9 cellular contexts compared by ENCODE assay signal in genomic region chr4:74794341-74794801, GRCh38. TPM values are rescaled to one million over a fixed set of nuclear protein-coding genes. Genes with fewer than 3 reads are reported as not detected.
A peak's percentile ranks its signal among the peaks of the same experiment; 100 is the strongest.
DNase-seq lines count a peak whose midpoint lies in the region; ATAC-seq and TF ChIP-seq lines count a peak whose summit lies in the region.
"Had no signal": no experiment of that assay in that cellular context is flagged by ENCODE, and none has a peak within 500 bp of the region (broad histone marks: within the 10 kb centered on the region; RNA-seq: fewer than 3 reads in every experiment).

BTC (minus strand) TSS chr4:74794523; CDS start chr4:74794325, 198 bp downstream.

- 3 to 6% (median 4%) methylated on average over 20 to 22 of the region's 22 CpGs for WGBS in ovary, 3 donors

- peaks cover 3% of the 10 kb centered on the region for H3K36me3 Mint-ChIP-seq in T-helper 17 cell (ENCODE audit: low read depth)

- peak within 1 kb of the TSS; percentile 68 for H3K4me3 Mint-ChIP-seq in T-helper 17 cell

- peaks cover 66% of the 10 kb centered on the region for H3K27me3 Mint-ChIP-seq in T-helper 17 cell

- H3K4me3 ChIP-seq in ovary: peak within 1 kb of the TSS; percentile 58

- intact Hi-C loops in ovary (cut with DNase I): no loop called here

- no peaks in the 10 kb centered on the region for H3K9me3 ChIP-seq in T-helper 17 cell (ENCODE audit: control insufficient read depth, low read length, poor library complexity, severe bottlenecking)
- H3K9me3 ChIP-seq in ovary: no peaks in the 10 kb centered on the region

- no peak within 1 kb of the TSS for H3K27ac ChIP-seq in ovary

- ATAC-seq in T-helper 17 cell (no peak), HG02852 (IDR thresholded peaks at IDR 0.05; ENCODE audit: unreplicated experiment) (no peak), HG02763 (IDR thresholded peaks at IDR 0.05; ENCODE audit: unreplicated experiment) (no peak)

- H3K36me3 ChIP-seq in ovary: no peaks in the 10 kb centered on the region

- TF ChIP-seq CTCF in ovary (IDR thresholded peaks at IDR 0.05): no peak

- H3K27ac Mint-ChIP-seq in T-helper 17 cell: no peak within 1 kb of the TSS

- DNase-seq in DMS 273 (lab: John Stamatoyannopoulos, UW; ENCODE audit: unreplicated experiment) (peak; percentile 76), HT1080 (ENCODE audit: low read depth) (peak; percentile 52), T-helper 17 cell (no peak), glomerular visceral epithelial cell (ENCODE audit: extremely low spot score) (peak; percentile 49), ovary (peak in 2 of 5 donors; percentile 21 to 39), NCI-H2227 treated with DMSO at 0.1 percent for 48 hours (lab: John Stamatoyannopoulos, UW) (no peak)

- peaks cover 3% of the 10 kb centered on the region for H3K4me1 ChIP-seq in ovary (ENCODE audit: insufficient read depth)

- H3K4me1 Mint-ChIP-seq in T-helper 17 cell: peaks cover 5% of the 10 kb centered on the region

- TF ChIP-seq EP300 in ovary (IDR thresholded peaks at IDR 0.05): no peak

- TF ChIP-seq POLR2A in ovary (IDR thresholded peaks at IDR 0.05): no peak

- H3K27me3 ChIP-seq in ovary: no peaks in the 10 kb centered on the region

RNA-seq across cellular contexts. Expression of gene BTC, which starts in this region (rescaled TPM):
- total RNA-seq in HT1080 (2014; rRNA removed; shearing (Covaris generic)): 1.0 and 1.2 TPM in 2 replicates
- polyA plus RNA-seq in HT1080 (2015; cell fraction: cytosol; rRNA removed): 0.26 and 0.27 TPM in 2 replicates
- 0.29 and 0.47 TPM in 2 replicates for polyA plus RNA-seq in HT1080 (2015; cell fraction: nucleus; rRNA removed)
- total RNA-seq in T-helper 17 cell: not detected
- total RNA-seq in ovary: 1 to 10 TPM in 3 of 7 donors, under 1 TPM in 4; 0.24 to 6.0 (median 0.97) TPM
- polyA plus RNA-seq in ovary: 10 to 100 TPM in 1 of 2 donors, under 1 TPM in 1; 0.75 to 30.0 TPM
- total RNA-seq: T-helper 1 cell treated with Interleukin-12 subunit alpha and Interleukin-12 subunit beta and Interleukin-4 antibody, amounts not matched to agents 30 ng/mL and 1 ng/mL, for 36 hours had no signal

Comparison
In these comparisons a context has a peak if more than half of its experiments do, and no peak if none do; other contexts are left out.
1. DNase-seq: peak in DMS 273 (single experiment), HT1080 (single experiment) and glomerular visceral epithelial cell (single experiment); none in T-helper 17 cell (0 of 3) and NCI-H2227 treated with DMSO at 0.1 percent for 48 hours (single experiment).